ENCODE assay signal across 12 cellular contexts in genomic region chr12:81080431-81080983, GRCh38. TPM values are rescaled to one million over a fixed set of nuclear protein-coding genes. Genes with fewer than 3 reads are reported as not detected.
DNase-seq lines count a peak whose midpoint lies in the region; ATAC-seq and TF ChIP-seq lines count a peak whose summit lies in the region.
"Had no signal": no experiment of that assay in that cellular context is flagged by ENCODE, and none has a peak within 500 bp of the region (broad histone marks: within the 10 kb centered on the region; RNA-seq: fewer than 3 reads in every experiment).

No MANE protein-coding gene starts in this region.

- H3K27me3 ChIP-seq in heart left ventricle (no peaks in the 10 kb centered on the region), right atrium auricular region (no peaks in the 10 kb centered on the region), vagina (no peaks in the 10 kb centered on the region)

- H3K36me3 Mint-ChIP-seq in neural crest cell (ENCODE audit: low read depth), result no peaks in the 10 kb centered on the region

- TF ChIP-seq POLR2A in heart left ventricle (IDR thresholded peaks at IDR 0.05) (no peak), vagina (IDR thresholded peaks at IDR 0.05) (no peak)

- intact Hi-C loops in heart left ventricle (cut with DNase I), result loop anchor here in 1 of 10 donors (10.0 kb wide), 1 partner anchor 146 kb away; the partner anchor contains the start of gene LIN7A
- intact Hi-C loops in cardiac septum (cut with DNase I), result no loop called here
- intact Hi-C loops in vagina (cut with DNase I), result no loop called here

- H3K36me3 ChIP-seq in heart left ventricle (no peaks in the 10 kb centered on the region), right atrium auricular region (no peaks in the 10 kb centered on the region), vagina (no peaks in the 10 kb centered on the region)

- no peaks in the 10 kb centered on the region for H3K27me3 Mint-ChIP-seq in neural crest cell (ENCODE audit: low read depth)

- peak overlapping the region; percentile 88 for H3K4me3 Mint-ChIP-seq in neural crest cell
- H3K4me3 Mint-ChIP-seq: T-helper 1 cell treated with Interleukin-12 subunit alpha and Interleukin-12 subunit beta and Interleukin-4 antibody, amounts not matched to agents 30 μg/mL and 1 μg/mL, for 36 hours had no signal

- H3K9me3 Mint-ChIP-seq in neural crest cell, result no peaks in the 10 kb centered on the region
- H3K9me3 Mint-ChIP-seq: T-helper 1 cell treated with Interleukin-12 subunit alpha and Interleukin-12 subunit beta and Interleukin-4 antibody, amounts not matched to agents 30 μg/mL and 1 μg/mL, for 36 hours had no signal

- peaks cover 0 to 46% (median 22%) of the 10 kb centered on the region in 12 donors for H3K4me1 ChIP-seq in heart left ventricle
- peaks cover 0 to 49% of the 10 kb centered on the region in 2 donors for H3K4me1 ChIP-seq in right atrium auricular region
- H3K4me1 ChIP-seq in vagina, result peaks cover 37% of the 10 kb centered on the region

- WGBS in heart left ventricle, 4 donors, result 26 to 34% (median 33%) methylated on average over 4 of the region's 4 CpGs

- H3K4me3 ChIP-seq in heart left ventricle, result peak overlapping the region in 9 of 12 donors; percentile 21 to 93 (median 88)
- H3K4me3 ChIP-seq in right atrium auricular region, result peak overlapping the region in 1 of 2 donors; percentile 86
- H3K4me3 ChIP-seq in vagina, result peak overlapping the region; percentile 62 to 72

- H3K27ac Mint-ChIP-seq in neural crest cell (ENCODE audit: unreplicated experiment), result peak overlapping the region; percentile 68
- H3K27ac Mint-ChIP-seq: T-helper 1 cell treated with Interleukin-12 subunit alpha and Interleukin-12 subunit beta and Interleukin-4 antibody, amounts not matched to agents 30 μg/mL and 1 μg/mL, for 36 hours had no signal

- H3K9me3 ChIP-seq in heart left ventricle (no peaks in the 10 kb centered on the region), right atrium auricular region (no peaks in the 10 kb centered on the region), vagina (no peaks in the 10 kb centered on the region)

- DNase-seq in heart left ventricle (no peak), cardiac septum (ENCODE audit: low spot score) (no peak), right atrium auricular region (ENCODE audit: low spot score) (no peak), neural crest cell (ENCODE audit: low read depth, low spot score) (no peak), vagina (ENCODE audit: extremely low spot score in 2 of 2) (no peak), NOMO-1 (lab: John Stamatoyannopoulos, UW; ENCODE audit: unreplicated experiment in 2 of 2) (no peak), germinal center (ENCODE audit: low spot score) (no peak)
- DNase-seq: activated CD4-positive, alpha-beta T cell treated with anti-CD3 and anti-CD28 coated beads, Interleukin-2, amount 50 U/mL, for 1 hour; effector CD8-positive, alpha-beta T cell; NCI-H446 had no signal

- no peak for TF ChIP-seq CTCF in heart left ventricle (IDR thresholded peaks at IDR 0.05)
- TF ChIP-seq CTCF in right atrium auricular region (IDR thresholded peaks at IDR 0.05), result no peak
- TF ChIP-seq CTCF in neural crest cell (conservative IDR thresholded peaks at IDR 0.05), result no peak
- no peak for TF ChIP-seq CTCF in vagina (IDR thresholded peaks at IDR 0.05)

- peak in 1 of 4 donors; percentile 30 for ATAC-seq in heart left ventricle
- ATAC-seq in GM18907 (IDR thresholded peaks at IDR 0.05; ENCODE audit: unreplicated experiment), result no peak

- peak overlapping the region; percentile 29 to 98 (median 90) for H3K27ac ChIP-seq in heart left ventricle
- peak overlapping the region; percentile 93 to 96 for H3K27ac ChIP-seq in right atrium auricular region
- peak overlapping the region; percentile 91 for H3K27ac ChIP-seq in vagina

- peaks cover 55% of the 10 kb centered on the region for H3K4me1 Mint-ChIP-seq in neural crest cell

RNA-seq across cellular contexts. Expression of gene ACSS3, which starts 2.6 kb away (rescaled TPM):
- total RNA-seq in heart left ventricle (10 to 100 TPM; 19.3 to 36.0 (median 28.9) TPM), cardiac septum (26.7 TPM), right atrium auricular region (10 to 100 TPM; 20.3 to 32.3 TPM), neural crest cell (14.5 and 15.7 TPM in 2 replicates), vagina (29.5 TPM)
- polyA plus RNA-seq in heart left ventricle, result 10 to 100 TPM in 1 of 2 donors, 1 to 10 TPM in 1; 8.6 to 17.7 TPM
